10 cellular contexts compared by ENCODE assay signal in genomic region chr1:8259498-8260290, GRCh38. TPM values are rescaled to one million over a fixed set of nuclear protein-coding genes. Genes with fewer than 3 reads are reported as not detected.
DNase-seq lines count a peak whose midpoint lies in the region; ATAC-seq and TF ChIP-seq lines count a peak whose summit lies in the region.
"Had no signal": no experiment of that assay in that cellular context is flagged by ENCODE, and none has a peak within 500 bp of the region (broad histone marks: within the 10 kb centered on the region; RNA-seq: fewer than 3 reads in every experiment).

No MANE protein-coding gene starts in this region.

- DNase-seq in DMS153 treated with DMSO at 0.1 percent for 48 hours (lab: John Stamatoyannopoulos, UW; ENCODE audit: unreplicated experiment): peak; percentile 90
- DNase-seq in PC-3: peak; percentile 86
- DNase-seq in esophagus squamous epithelium (lab: John Stamatoyannopoulos, UW): no peak
- DNase-seq in progenitor cell of endocrine pancreas (ENCODE audit: low spot score, unreplicated experiment): no peak
- DNase-seq in MM.1S: no peak
- no peak for DNase-seq in occipital lobe (lab: John Stamatoyannopoulos, UW)
- no peak for DNase-seq in T-helper 2 cell
- DNase-seq: activated CD4-positive, alpha-beta T cell treated with anti-CD3 and anti-CD28 coated beads, Interleukin-2, amount 50 U/mL, for 4 hours had no signal

- peak overlapping the region; percentile 26 for H3K4me3 Mint-ChIP-seq in progenitor cell of endocrine pancreas (ENCODE audit: low read depth)
- H3K4me3 Mint-ChIP-seq: stimulated activated effector memory CD8-positive, alpha-beta T cell treated with anti-CD3 and anti-CD28 coated beads, Interleukin-12 subunit alpha, Interleukin-12 subunit beta, amount 100 ng/mL, for 72 hours had no signal

- 0 out of 2 replicates have a peak overlapping the region, but pooled peaks have one; percentile 10 for H2AFZ ChIP-seq in PC-3 (ENCODE audit: low read length)
- H2AFZ ChIP-seq in MM.1S (ENCODE audit: low read length): no peak overlapping the region

- intact Hi-C loops in PC-3 (cut with micrococcal nuclease): loop anchor here (1.0 to 5.0 kb wide), 10 partner anchors 21 to 232 kb away; no protein-coding TSS in a partner anchor
- intact Hi-C loops in esophagus squamous epithelium (cut with DNase I): no loop called here

- no peaks in the 10 kb centered on the region for H3K36me3 Mint-ChIP-seq in progenitor cell of endocrine pancreas (ENCODE audit: insufficient read depth)
- H3K36me3 Mint-ChIP-seq: stimulated activated effector memory CD8-positive, alpha-beta T cell treated with anti-CD3 and anti-CD28 coated beads, Interleukin-12 subunit alpha, Interleukin-12 subunit beta, amount 100 ng/mL, for 72 hours had no signal

- TF ChIP-seq POLR2A in esophagus squamous epithelium (IDR thresholded peaks at IDR 0.05): no peak

- H3K9ac ChIP-seq in PC-3 (ENCODE audit: low read length) (peak overlapping the region; percentile 78), MM.1S (ENCODE audit: low read length) (no peak overlapping the region)

- no peaks in the 10 kb centered on the region for H3K9me3 Mint-ChIP-seq in progenitor cell of endocrine pancreas (ENCODE audit: low read depth)
- H3K9me3 Mint-ChIP-seq: stimulated activated effector memory CD8-positive, alpha-beta T cell treated with anti-CD3 and anti-CD28 coated beads, Interleukin-12 subunit alpha, Interleukin-12 subunit beta, amount 100 ng/mL, for 72 hours had no signal

- no peaks in the 10 kb centered on the region for H3K9me3 ChIP-seq in PC-3 (ENCODE audit: low read length)
- H3K9me3 ChIP-seq in esophagus squamous epithelium: no peaks in the 10 kb centered on the region
- no peaks in the 10 kb centered on the region for H3K9me3 ChIP-seq in MM.1S (replicated peaks; ENCODE audit: insufficient read depth, low read length)

- H3K4me1 ChIP-seq in PC-3 (ENCODE audit: insufficient read depth, low read length): peaks cover 30% of the 10 kb centered on the region
- H3K4me1 ChIP-seq in esophagus squamous epithelium: peaks cover 0 to 24% (median 17%) of the 10 kb centered on the region in 3 donors
- H3K4me1 ChIP-seq in MM.1S (ENCODE audit: low read length): no peaks in the 10 kb centered on the region

- H3K4me1 Mint-ChIP-seq in progenitor cell of endocrine pancreas (ENCODE audit: low read depth): peaks cover 33% of the 10 kb centered on the region
- H3K4me1 Mint-ChIP-seq: stimulated activated effector memory CD8-positive, alpha-beta T cell treated with anti-CD3 and anti-CD28 coated beads, Interleukin-12 subunit alpha, Interleukin-12 subunit beta, amount 100 ng/mL, for 72 hours had no signal

- no peaks in the 10 kb centered on the region for H3K9me2 ChIP-seq in PC-3 (replicated peaks; ENCODE audit: low read length)
- H3K9me2 ChIP-seq in MM.1S (replicated peaks; ENCODE audit: insufficient read depth, low read length): no peaks in the 10 kb centered on the region

- no peaks in the 10 kb centered on the region for H3K27me3 ChIP-seq in PC-3 (ENCODE audit: low read length)
- no peaks in the 10 kb centered on the region for H3K27me3 ChIP-seq in esophagus squamous epithelium
- H3K27me3 ChIP-seq in MM.1S (replicated peaks; ENCODE audit: insufficient read depth, low read length): peaks cover 66% of the 10 kb centered on the region

- H3K4me2 ChIP-seq in PC-3 (ENCODE audit: low read length): peak overlapping the region; percentile 82
- H3K4me2 ChIP-seq in MM.1S (ENCODE audit: low read depth, low read length): no peak overlapping the region

- POLR2A ChIA-PET in PC-3 (lab: Charles Lee; ENCODE audit: unreplicated experiment): interaction anchor here (0.5 to 0.9 kb wide), 6 partner anchors 54 to 255 kb away, joined by 3 to 7 read pairs (median 4); no protein-coding TSS in a partner anchor

- H3K27ac ChIP-seq in PC-3 (ENCODE audit: low read length) (peak overlapping the region; percentile 97), esophagus squamous epithelium (peak overlapping the region; percentile 51 to 74 (median 62)), MM.1S (ENCODE audit: low read length) (no peak overlapping the region)

- H3F3A ChIP-seq in PC-3 (ENCODE audit: low read length, unreplicated experiment) (peaks cover 5% of the 10 kb centered on the region), MM.1S (ENCODE audit: insufficient read depth, low read length) (no peaks in the 10 kb centered on the region)

- peak overlapping the region; percentile 56 for H3K4me3 ChIP-seq in PC-3 (ENCODE audit: low read length)
- H3K4me3 ChIP-seq in esophagus squamous epithelium: peak overlapping the region in 1 of 4 donors; percentile 17
- no peak overlapping the region for H3K4me3 ChIP-seq in MM.1S (ENCODE audit: low read length)

- BruUV-seq in PC-3 (replicated peaks; lab: Mats Ljungman, UMichigan): TSS peak; percentile 87

- H3K36me3 ChIP-seq in PC-3 (ENCODE audit: low read depth, low read length): no peaks in the 10 kb centered on the region
- no peaks in the 10 kb centered on the region for H3K36me3 ChIP-seq in esophagus squamous epithelium
- H3K36me3 ChIP-seq in MM.1S (replicated peaks; ENCODE audit: insufficient read depth, low read length): no peaks in the 10 kb centered on the region

- ATAC-seq in PC-3 (peak; percentile 42), GM21381 (IDR thresholded peaks at IDR 0.05; ENCODE audit: unreplicated experiment) (no peak)
- ATAC-seq: stimulated activated effector memory CD8-positive, alpha-beta T cell treated with anti-CD3 and anti-CD28 coated beads, Interleukin-12 subunit alpha, Interleukin-12 subunit beta, amount 100 ng/mL, for 72 hours had no signal

- H3K27ac Mint-ChIP-seq in progenitor cell of endocrine pancreas: peak overlapping the region; percentile 98
- H3K27ac Mint-ChIP-seq: stimulated activated effector memory CD8-positive, alpha-beta T cell treated with anti-CD3 and anti-CD28 coated beads, Interleukin-12 subunit alpha, Interleukin-12 subunit beta, amount 100 ng/mL, for 72 hours had no signal

- H3K27me3 Mint-ChIP-seq in progenitor cell of endocrine pancreas: no peaks in the 10 kb centered on the region

- CTCF ChIA-PET in PC-3 (lab: Charles Lee): interaction anchor here (0.6 to 1.2 kb wide), 2 partner anchors 10 to 55 kb away, joined by 4 to 6 read pairs; no protein-coding TSS in a partner anchor

- H4K20me1 ChIP-seq in PC-3 (ENCODE audit: low read length): no peaks in the 10 kb centered on the region
- H4K20me1 ChIP-seq in MM.1S (ENCODE audit: insufficient read depth, low read length): no peaks in the 10 kb centered on the region

- WGBS in esophagus squamous epithelium, 2 donors: 22 to 34% methylated on average over 13 of the region's 13 CpGs

- H3K79me2 ChIP-seq in PC-3 (ENCODE audit: low read length) (no peaks in the 10 kb centered on the region), MM.1S (ENCODE audit: low read length) (no peaks in the 10 kb centered on the region)

- TF ChIP-seq CTCF in PC-3 (conservative IDR thresholded peaks at IDR 0.05; ENCODE audit: low read depth, low read length) (no peak), esophagus squamous epithelium (IDR thresholded peaks at IDR 0.05) (no peak), progenitor cell of endocrine pancreas (IDR thresholded peaks at IDR 0.05; ENCODE audit: unreplicated experiment) (no peak), MM.1S (IDR thresholded peaks at IDR 0.05; ENCODE audit: low read length) (no peak)

RNA-seq across cellular contexts. Expression of gene SLC45A1, which starts 58.2 kb away (rescaled TPM):
- total RNA-seq in PC-3 (2014; rRNA removed): 0.62 and 0.75 TPM in 2 replicates
- total RNA-seq in esophagus squamous epithelium: 1 to 10 TPM in 2 of 4 donors, under 1 TPM in 2; 0.13 to 3.4 (median 0.81) TPM
- 0.60 and 0.86 TPM in 2 replicates for total RNA-seq in progenitor cell of endocrine pancreas
- 6.6 TPM for total RNA-seq in occipital lobe

Comparison
In these comparisons a context has a peak if more than half of its experiments do, and no peak if none do; other contexts are left out.
1. DNase-seq: peak in DMS153 treated with DMSO at 0.1 percent for 48 hours (single experiment) and PC-3 (single experiment); none in esophagus squamous epithelium (single experiment), progenitor cell of endocrine pancreas (single experiment), MM.1S (single experiment), occipital lobe (single experiment) and T-helper 2 cell (0 of 5).